Comparison of ENCODE assay signal across 13 cellular contexts in the genomic region with DNA sequence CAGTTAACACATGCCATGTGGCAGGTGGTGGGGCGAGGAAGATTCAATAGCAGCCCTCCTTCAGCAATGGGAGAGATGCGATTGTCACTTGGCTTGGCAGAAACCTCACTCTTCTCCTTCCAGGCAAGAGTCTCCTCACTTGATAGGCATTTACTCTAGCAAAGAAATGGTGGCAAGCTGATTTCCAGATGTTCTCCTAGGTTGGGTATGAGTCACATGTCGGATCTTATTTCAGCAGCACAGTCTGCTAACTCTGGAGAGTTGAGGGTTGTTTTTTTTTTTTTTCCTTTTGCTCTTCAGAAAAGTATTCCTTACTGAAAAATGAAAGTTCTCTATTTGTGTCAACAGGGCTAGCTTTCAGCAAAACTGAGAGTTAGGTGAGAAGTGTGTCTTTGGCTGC.
DNase-seq lines count a peak whose midpoint lies in the region; ATAC-seq lines count a peak whose summit lies in the region.
"Had no signal": no experiment of that assay in that cellular context is flagged by ENCODE, and none has a peak within 500 bp of the region (broad histone marks: within the 10 kb centered on the region; RNA-seq: fewer than 3 reads in every experiment).

No MANE protein-coding gene starts in this region.

- DNase-seq in GM04503 (ENCODE audit: low read depth), result peak; percentile 35
- peak; percentile 90 for DNase-seq in RPMI7951 (ENCODE audit: low read depth)
- DNase-seq in fibroblast of peridontal ligament (ENCODE audit: extremely low read depth), result peak; percentile 45
- no peak for DNase-seq in sciatic nerve (ENCODE audit: low spot score)
- DNase-seq in NOMO-1 treated with DMSO at 0.1 percent for 48 hours (lab: John Stamatoyannopoulos, UW; ENCODE audit: unreplicated experiment), result no peak
- no peak for DNase-seq in NCI-H524 treated with DMSO at 0.1 percent for 48 hours (lab: John Stamatoyannopoulos, UW)
- DNase-seq in NCI-H187 (lab: John Stamatoyannopoulos, UW), result no peak
- DNase-seq in stimulated activated CD8-positive, alpha-beta memory T cell treated with anti-CD3 and anti-CD28 coated beads, Interleukin-4, amount 100 ng/mL, for 48 hours, result no peak
- DNase-seq: activated CD4-positive, alpha-beta T cell treated with anti-CD3 and anti-CD28 coated beads, Interleukin-2, amount 50 U/mL, for 4 hours; endodermal cell; GOT3; NCI-H446 treated with DMSO at 0.1 percent for 48 hours; posterior cingulate gyrus had no signal

- intact Hi-C loops in sciatic nerve (cut with DNase I), result no loop called here

- peak; percentile 95 for ATAC-seq in sciatic nerve

Comparison
In these comparisons a context has a peak if more than half of its experiments do, and no peak if none do; other contexts are left out.
1. DNase-seq: peak in GM04503 (single experiment), RPMI7951 (single experiment) and fibroblast of peridontal ligament (single experiment); none in sciatic nerve (single experiment), NOMO-1 treated with DMSO at 0.1 percent for 48 hours (single experiment), NCI-H524 treated with DMSO at 0.1 percent for 48 hours (single experiment), NCI-H187 (0 of 2) and stimulated activated CD8-positive, alpha-beta memory T cell treated with anti-CD3 and anti-CD28 coated beads, Interleukin-4, amount 100 ng/mL, for 48 hours (single experiment).